13 cellular contexts compared by ENCODE assay signal in genomic region chr3:111324142-111324541, GRCh38.
DNase-seq lines count a peak whose midpoint lies in the region; ATAC-seq and TF ChIP-seq lines count a peak whose summit lies in the region.
"Had no signal": no experiment of that assay in that cellular context is flagged by ENCODE, and none has a peak within 500 bp of the region (broad histone marks: within the 10 kb centered on the region; RNA-seq: fewer than 3 reads in every experiment).

No MANE protein-coding gene starts in this region.

- peak overlapping the region; percentile 67 for H3K27ac Mint-ChIP-seq in activated CD4-positive, alpha-beta memory T cell treated with anti-CD3 and anti-CD28 coated beads, Interleukin-2, amount 10 ng/mL, durations not matched to agents 7 days and 5 days
- peak overlapping the region; percentile 25 to 95 (median 90) for H3K27ac Mint-ChIP-seq in naive thymus-derived CD8-positive, alpha-beta T cell

- no peak overlapping the region for H3K27ac ChIP-seq in IMR-90 (ENCODE audit: insufficient read depth, low read length)
- H3K27ac ChIP-seq: 22Rv1, heart left ventricle, suprapubic skin had no signal

- peak overlapping the region; percentile 19; the same call in 1 of the 2 replicates for H3K4me2 ChIP-seq in IMR-90 (ENCODE audit: low read depth, low read length)

- peaks cover 38% of the 10 kb centered on the region for H3K4me1 Mint-ChIP-seq in activated CD4-positive, alpha-beta memory T cell treated with anti-CD3 and anti-CD28 coated beads, Interleukin-2, amount 10 ng/mL, durations not matched to agents 7 days and 5 days
- peaks cover 17 to 33% (median 31%) of the 10 kb centered on the region in 4 donors for H3K4me1 Mint-ChIP-seq in naive thymus-derived CD8-positive, alpha-beta T cell

- POLR2A ChIA-PET in IMR-90 (lab: Charles Lee; ENCODE audit: unreplicated experiment) = no interaction called here
- POLR2A ChIA-PET in activated CD4-positive, alpha-beta memory T cell treated with anti-CD3 and anti-CD28 coated beads, Interleukin-2, amount 10 ng/mL, durations not matched to agents 7 days and 5 days (lab: Charles Lee) = interaction anchor here (1.4 to 1.7 kb wide), 2 partner anchors 12 to 223 kb away, joined by 4 to 9 read pairs; no protein-coding TSS in a partner anchor
- POLR2A ChIA-PET in naive thymus-derived CD8-positive, alpha-beta T cell (lab: Charles Lee) = no interaction called here

- no peaks in the 10 kb centered on the region for H3K79me1 ChIP-seq in IMR-90 (ENCODE audit: low read depth in 1 of 2, low read length in 2 of 2)

- H3K4me3 ChIP-seq in IMR-90 (ENCODE audit: insufficient read depth, low read depth, low read length) (no peak overlapping the region), HAP-1 (no peak overlapping the region)
- H3K4me3 ChIP-seq: suprapubic skin had no signal

- no peak for TF ChIP-seq RAD21 in IMR-90 (IDR thresholded peaks at IDR 0.05; ENCODE audit: low read length)

- no peak overlapping the region for H3K4ac ChIP-seq in IMR-90 (ENCODE audit: low read depth, low read length)

- H2AK9ac ChIP-seq in IMR-90 (replicated peaks; ENCODE audit: low read depth, low read length, poor library complexity) = no peak overlapping the region

- H2BK20ac ChIP-seq in IMR-90 (ENCODE audit: low read depth, low read length) = no peak overlapping the region

- H4K8ac ChIP-seq in IMR-90 (ENCODE audit: low read depth in 2 of 2, low read length in 2 of 2) = no peak overlapping the region

- H3K36me3 ChIP-seq in IMR-90 (ENCODE audit: control insufficient read depth, insufficient read depth, low read length) (no peaks in the 10 kb centered on the region), HAP-1 (replicated peaks) (no peaks in the 10 kb centered on the region)
- H3K36me3 ChIP-seq: heart left ventricle, suprapubic skin had no signal

- peaks cover 3% of the 10 kb centered on the region for H3K9me3 Mint-ChIP-seq in activated CD4-positive, alpha-beta memory T cell treated with anti-CD3 and anti-CD28 coated beads, Interleukin-2, amount 10 ng/mL, durations not matched to agents 7 days and 5 days
- peaks cover 0 to 5% (median 0%) of the 10 kb centered on the region in 9 donors for H3K9me3 Mint-ChIP-seq in naive thymus-derived CD8-positive, alpha-beta T cell

- no peak overlapping the region for H3K56ac ChIP-seq in IMR-90 (ENCODE audit: extremely low read depth, insufficient read depth, low read length)

- H3K18ac ChIP-seq in IMR-90 (ENCODE audit: low read depth, low read length) = peak overlapping the region; percentile 34; the same call in 1 of the 2 replicates

- no peak overlapping the region for H4K5ac ChIP-seq in IMR-90 (ENCODE audit: low read depth, low read length)

- H4K20me1 ChIP-seq in IMR-90 (ENCODE audit: insufficient read depth, low read length) = no peaks in the 10 kb centered on the region

- in situ Hi-C loops in IMR-90 (cut with MboI; ENCODE audit: low sequenced_read_pairs) (no loop called here), HAP-1 (cut with MboI; ENCODE audit: low sequenced_read_pairs) (no loop called here)

- no peak for TF ChIP-seq POLR2A in IMR-90 (IDR thresholded peaks at IDR 0.05; ENCODE audit: low read depth, low read length)

- H3K4me1 ChIP-seq in IMR-90 (ENCODE audit: control insufficient read depth, insufficient read depth, low read length) (no peaks in the 10 kb centered on the region), HAP-1 (peaks cover 6% of the 10 kb centered on the region; the same call in 1 of the 2 replicates)
- H3K4me1 ChIP-seq: suprapubic skin had no signal

- CTCF ChIA-PET in IMR-90 (lab: Yijun Ruan, JAX) = interaction anchor here (0.6 kb wide), 1 partner anchor 937 kb away, joined by 3 read pairs; no protein-coding TSS in a partner anchor
- CTCF ChIA-PET in activated CD4-positive, alpha-beta memory T cell treated with anti-CD3 and anti-CD28 coated beads, Interleukin-2, amount 10 ng/mL, durations not matched to agents 7 days and 5 days (lab: Charles Lee) = interaction anchor here (0.7 to 1.2 kb wide), 2 partner anchors 13 to 217 kb away, joined by 3 read pairs; no protein-coding TSS in a partner anchor

- no peak overlapping the region for H2AK5ac ChIP-seq in IMR-90 (ENCODE audit: low read depth, low read length)

- H2BK15ac ChIP-seq in IMR-90 (ENCODE audit: low read depth, low read length) = no peak overlapping the region

- H3K23ac ChIP-seq in IMR-90 (ENCODE audit: low read depth, low read length) = no peak overlapping the region

- H2AFZ ChIP-seq in IMR-90 (replicated peaks; ENCODE audit: low read length, poor library complexity) = no peak overlapping the region

- dilution Hi-C loops in IMR-90 (cut with HindIII; ENCODE audit: low sequenced_read_pairs, unreplicated experiment) = no loop called here

- intact Hi-C loops in IMR-90 (cut with micrococcal nuclease) = no loop called here

- no TSS peak for BruUV-seq in IMR-90 (replicated peaks; lab: Mats Ljungman, UMichigan)

- 100% methylated on average over 1 of the region's 2 CpGs; no CpG with 5 or more reads in 1 of the 2 experiments for WGBS in IMR-90 (ENCODE audit: extremely low coverage in 2 of 2, insufficient read length in 1 of 2), 2 experiments

- H2BK5ac ChIP-seq in IMR-90 (ENCODE audit: low read depth, low read length, poor library complexity, severe bottlenecking) = no peak overlapping the region

- no peaks in the 10 kb centered on the region for H3K36me3 Mint-ChIP-seq in activated CD4-positive, alpha-beta memory T cell treated with anti-CD3 and anti-CD28 coated beads, Interleukin-2, amount 10 ng/mL, durations not matched to agents 7 days and 5 days (ENCODE audit: low read depth)
- peaks cover 0 to 2% (median 0%) of the 10 kb centered on the region in 3 donors for H3K36me3 Mint-ChIP-seq in naive thymus-derived CD8-positive, alpha-beta T cell

- no peaks in the 10 kb centered on the region for H3K27me3 Mint-ChIP-seq in activated CD4-positive, alpha-beta memory T cell treated with anti-CD3 and anti-CD28 coated beads, Interleukin-2, amount 10 ng/mL, durations not matched to agents 7 days and 5 days
- H3K27me3 Mint-ChIP-seq in naive thymus-derived CD8-positive, alpha-beta T cell = no peaks in the 10 kb centered on the region

- ATAC-seq in IMR-90 (ENCODE audit: low read depth) (no peak), GM18517 (IDR thresholded peaks at IDR 0.05; ENCODE audit: unreplicated experiment) (no peak)
- ATAC-seq in naive thymus-derived CD8-positive, alpha-beta T cell = peak; percentile 53 to 65
- ATAC-seq: heart left ventricle, left lobe of liver had no signal

- H3K9me3 ChIP-seq in IMR-90 (ENCODE audit: control insufficient read depth, insufficient read depth, low read length) (no peaks in the 10 kb centered on the region), HAP-1 (no peaks in the 10 kb centered on the region)
- H3K9me3 ChIP-seq: heart left ventricle, suprapubic skin had no signal

- TF ChIP-seq CTCF in IMR-90 (conservative IDR thresholded peaks at IDR 0.05; ENCODE audit: low read depth, low read length) = no peak

- H3K4me3 Mint-ChIP-seq in activated CD4-positive, alpha-beta memory T cell treated with anti-CD3 and anti-CD28 coated beads, Interleukin-2, amount 10 ng/mL, durations not matched to agents 7 days and 5 days = peak overlapping the region; percentile 29
- peak overlapping the region; percentile 49 to 80 (median 73) for H3K4me3 Mint-ChIP-seq in naive thymus-derived CD8-positive, alpha-beta T cell
- H3K4me3 Mint-ChIP-seq: neural crest cell had no signal

- H2BK120ac ChIP-seq in IMR-90 (ENCODE audit: low read depth, low read length) = no peak overlapping the region

- no peak overlapping the region for H3K14ac ChIP-seq in IMR-90 (replicated peaks; ENCODE audit: low read depth, low read length)

- H4K91ac ChIP-seq in IMR-90 (ENCODE audit: insufficient read depth, low read depth, low read length) = no peak overlapping the region

- H3K27me3 ChIP-seq in IMR-90 (ENCODE audit: control insufficient read depth, insufficient read depth, low read length) (no peaks in the 10 kb centered on the region), HAP-1 (ENCODE audit: low read depth) (no peaks in the 10 kb centered on the region)
- H3K27me3 ChIP-seq: heart left ventricle, suprapubic skin had no signal

- H3K9ac ChIP-seq in IMR-90 (ENCODE audit: low read depth, low read length) = no peak overlapping the region

- DNase-seq in DMS53 (lab: John Stamatoyannopoulos, UW) (peak; percentile 16), DMS53 treated with DMSO at 0.1 percent for 48 hours (lab: John Stamatoyannopoulos, UW; ENCODE audit: unreplicated experiment) (no peak), IMR-90 (no peak), dermis blood vessel endothelial cell (no peak), HAP-1 (ENCODE audit: low spot score in 2 of 2) (no peak)
- DNase-seq in activated CD4-positive, alpha-beta memory T cell treated with anti-CD3 and anti-CD28 coated beads, Interleukin-2, amount 10 ng/mL, durations not matched to agents 7 days and 5 days = no peak
- peak in 2 of 10 donors; percentile 27 to 31 for DNase-seq in naive thymus-derived CD8-positive, alpha-beta T cell
- DNase-seq: heart left ventricle had no signal

- no peaks in the 10 kb centered on the region; the same call in 1 of the 2 replicates for H3K9me1 ChIP-seq in IMR-90 (ENCODE audit: insufficient read depth, low read length)

TF ChIP-seq in IMR-90, 13 proteins besides CTCF, POLR2A, EP300 and RAD21:
- TF ChIP-seq MXI1 (IDR thresholded peaks at IDR 0.05; ENCODE audit: borderline replicate concordance, low read depth, low read length) (no peak), NFE2L2 (IDR thresholded peaks at IDR 0.05; ENCODE audit: low read depth, low read length) (no peak)

Comparison
In these comparisons a context has a peak if more than half of its experiments do, and no peak if none do; other contexts are left out.
1. ATAC-seq: peak in naive thymus-derived CD8-positive, alpha-beta T cell (2 of 2); none in IMR-90 (single experiment) and GM18517 (single experiment).